Comparison of ENCODE assay signal across 15 cellular contexts in genomic region chr18:62938006-62938405, GRCh38.
DNase-seq lines count a peak whose midpoint lies in the region; TF ChIP-seq lines count a peak whose summit lies in the region.
"Had no signal": no experiment of that assay in that cellular context is flagged by ENCODE, and none has a peak within 500 bp of the region (broad histone marks: within the 10 kb centered on the region; RNA-seq: fewer than 3 reads in every experiment).

No MANE protein-coding gene starts in this region.

- no peak overlapping the region for H3K4me2 ChIP-seq in OCI-LY1 (ENCODE audit: low read length)
- H3K4me2 ChIP-seq: PC-9 had no signal

- H3F3A ChIP-seq in OCI-LY1 (ENCODE audit: insufficient read depth, low read length), result no peaks in the 10 kb centered on the region

- H3K36me3 ChIP-seq in OCI-LY1 (ENCODE audit: insufficient read depth, low read length) (no peaks in the 10 kb centered on the region), spleen (peaks cover 0 to 7% (median 0%) of the 10 kb centered on the region in 6 donors)
- H3K36me3 ChIP-seq: lower lobe of right lung had no signal

- H3K27ac ChIP-seq in OCI-LY1 (ENCODE audit: low read depth, low read length, poor library complexity, severe bottlenecking) (peak overlapping the region; percentile 18), dorsolateral prefrontal cortex (peak overlapping the region in 57 of 59 donors; percentile 9 to 84 (median 70)), temporal lobe (ENCODE audit: low read depth, low read length) (peak overlapping the region; percentile 50), spleen (peak overlapping the region in 3 of 8 donors; percentile 53 to 74 (median 73))
- H3K27ac ChIP-seq: lower lobe of right lung, PC-9 had no signal

- no peak overlapping the region for H2AFZ ChIP-seq in OCI-LY1 (ENCODE audit: low read length)
- H2AFZ ChIP-seq: PC-9 had no signal

- H3K27me3 ChIP-seq in OCI-LY1 (ENCODE audit: insufficient read depth, low read length) (no peaks in the 10 kb centered on the region), dorsolateral prefrontal cortex (no peaks in the 10 kb centered on the region), spleen (replicated peaks in 1 of 7) (no peaks in the 10 kb centered on the region)

- WGBS in spleen, 5 donors, result 30 to 76% (median 34%) methylated on average over 1 of the region's 1 CpG

- H3K9ac ChIP-seq in OCI-LY1 (ENCODE audit: low read length), result no peak overlapping the region

- intact Hi-C loops in dorsolateral prefrontal cortex (cut with DNase I), result no loop called here
- intact Hi-C loops in spleen (cut with DNase I; ENCODE audit: low total_unique reads), result no loop called here

- DNase-seq in GM04503 (ENCODE audit: low read depth) (peak; percentile 54), dorsolateral prefrontal cortex (no peak), kidney glomerular epithelial cell (lab: John Stamatoyannopoulos, UW) (no peak), DMS114 treated with DMSO at 0.1 percent for 48 hours (lab: John Stamatoyannopoulos, UW; ENCODE audit: unreplicated experiment) (no peak), spleen (no peak)
- DNase-seq: activated CD4-positive, alpha-beta T cell treated with anti-CD3 and anti-CD28 coated beads for 48 hours; activated naive CD8-positive, alpha-beta T cell treated with anti-CD3 and anti-CD28 coated beads, Interleukin-2, amount 10 ng/mL, durations not matched to agents 7 days and 5 days; COR-L47; lower lobe of right lung; natural killer cell; NCI-H1092 treated with DMSO at 0.1 percent for 48 hours; PC-9; stimulated activated CD4-positive, alpha-beta T cell treated with anti-CD3 and anti-CD28 coated beads, Interleukin-4, amount 100 ng/mL, for 1 hour had no signal

- TF ChIP-seq CTCF in OCI-LY1 (IDR thresholded peaks at IDR 0.05; ENCODE audit: low read length) (no peak), dorsolateral prefrontal cortex (IDR thresholded peaks at IDR 0.05 in 54 of 56, conservative IDR thresholded peaks at IDR 0.05 in 2 of 56; ENCODE audit: low read depth in 1 of 56, partially characterized antibody in 56 of 56) (no peak), spleen (IDR thresholded peaks at IDR 0.05 in 8 of 11, conservative IDR thresholded peaks at IDR 0.05 in 3 of 11) (no peak)

- H3K4me1 ChIP-seq in OCI-LY1 (ENCODE audit: insufficient read depth, low read length, severe bottlenecking) (peaks cover 29% of the 10 kb centered on the region), spleen (peaks cover 0 to 40% (median 15%) of the 10 kb centered on the region in 6 donors)

- no peaks in the 10 kb centered on the region for H3K9me2 ChIP-seq in OCI-LY1 (ENCODE audit: low read depth, low read length)

- H4K20me1 ChIP-seq in OCI-LY1 (ENCODE audit: insufficient read depth, low read length), result no peaks in the 10 kb centered on the region

- no peaks in the 10 kb centered on the region for H3K9me3 ChIP-seq in OCI-LY1 (ENCODE audit: low read length)
- peaks cover 0 to 6% (median 0%) of the 10 kb centered on the region in 8 donors for H3K9me3 ChIP-seq in spleen
- H3K9me3 ChIP-seq: lower lobe of right lung had no signal

- TF ChIP-seq POLR2A in spleen (IDR thresholded peaks at IDR 0.05), result no peak

- H3K4me3 ChIP-seq in OCI-LY1 (ENCODE audit: low read depth, low read length, poor library complexity, severe bottlenecking) (no peak overlapping the region), dorsolateral prefrontal cortex (no peak overlapping the region), spleen (no peak overlapping the region)
- H3K4me3 ChIP-seq: lower lobe of right lung, PC-9 had no signal

- no peaks in the 10 kb centered on the region for H3K79me2 ChIP-seq in OCI-LY1 (ENCODE audit: insufficient read depth, low read length)
